ENCODE assay signal across 8 cellular contexts in the genomic region with DNA sequence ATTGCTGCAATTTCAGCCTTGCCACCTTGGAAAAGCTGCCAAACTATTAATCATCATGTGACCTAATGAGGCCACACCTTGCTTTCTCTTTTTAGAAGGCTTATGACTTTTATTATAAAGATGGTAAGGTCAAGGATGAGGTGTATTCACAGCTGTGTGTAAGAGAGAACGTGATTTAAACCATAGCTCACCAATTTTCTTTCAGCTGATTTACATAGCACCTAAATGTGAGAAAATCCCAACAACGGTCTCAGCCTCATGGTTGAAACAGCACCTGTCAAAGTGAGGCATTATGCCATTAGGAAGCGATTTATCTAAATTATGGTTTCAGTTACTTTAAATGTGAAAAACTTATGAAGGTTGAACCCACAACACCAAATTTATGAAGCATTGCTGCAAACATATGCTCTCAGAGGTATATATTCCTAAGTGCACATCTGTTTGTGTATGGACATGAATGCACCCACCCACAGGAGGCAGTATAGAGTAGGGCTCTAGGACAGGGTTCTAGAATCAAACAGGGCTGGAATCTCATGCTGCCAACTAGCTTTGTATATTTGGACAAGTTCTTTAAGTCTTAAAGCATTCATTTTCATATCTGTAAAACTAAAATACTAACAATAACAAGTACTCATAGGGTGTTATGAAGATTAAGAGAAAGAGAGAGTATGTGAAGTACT. TPM values are rescaled to one million over a fixed set of nuclear protein-coding genes. Genes with fewer than 3 reads are reported as not detected.
DNase-seq lines count a peak whose midpoint lies in the region; ATAC-seq, FAIRE-seq and TF ChIP-seq lines count a peak whose summit lies in the region.

No MANE protein-coding gene starts in this region.

- H3K9ac ChIP-seq in colonic mucosa (ENCODE audit: low read depth in 2 of 2, low read length in 2 of 2) (no peak overlapping the region), mesenchymal stem cell (ENCODE audit: low read length) (no peak overlapping the region)

- H3K4me3 Mint-ChIP-seq in stimulated activated naive CD8-positive, alpha-beta T cell treated with anti-CD3 and anti-CD28 coated beads, Interleukin-15, amount 100 ng/mL, for 72 hours = no peak overlapping the region

- H3K27me3 ChIP-seq in colonic mucosa = no peaks in the 10 kb centered on the region
- H3K27me3 ChIP-seq in mesenchymal stem cell (ENCODE audit: control insufficient read depth in 1 of 2, insufficient read depth in 1 of 2, low read length in 2 of 2) = no peaks in the 10 kb centered on the region

- H2AK5ac ChIP-seq in mesenchymal stem cell (ENCODE audit: low read length, severe bottlenecking) = no peak overlapping the region

- H3K27ac ChIP-seq in colonic mucosa (no peak overlapping the region), mesenchymal stem cell (ENCODE audit: low read length, poor library complexity, severe bottlenecking) (no peak overlapping the region)

- H2BK12ac ChIP-seq in mesenchymal stem cell (ENCODE audit: low read length in 2 of 2) = no peak overlapping the region

- H2BK120ac ChIP-seq in mesenchymal stem cell (ENCODE audit: low read depth, low read length) = no peak overlapping the region

- H4K8ac ChIP-seq in mesenchymal stem cell (ENCODE audit: low read length) = no peak overlapping the region

- intact Hi-C loops in colonic mucosa (cut with DNase I) = no loop called here

- no peak for ATAC-seq in stimulated activated naive CD8-positive, alpha-beta T cell treated with anti-CD3 and anti-CD28 coated beads, Interleukin-15, Interleukin-2, amounts not matched to agents 100 U/mL and 50 U/mL, for 24 hours
- ATAC-seq in stimulated activated naive CD8-positive, alpha-beta T cell treated with anti-CD3 and anti-CD28 coated beads, Interleukin-15, amount 100 ng/mL, for 72 hours = no peak
- ATAC-seq in HG03520 (IDR thresholded peaks at IDR 0.05; ENCODE audit: unreplicated experiment) = peak; percentile 47

- H3K4me3 ChIP-seq in colonic mucosa (no peak overlapping the region), mesenchymal stem cell (ENCODE audit: insufficient read depth in 1 of 2, low read depth in 1 of 2, low read length in 2 of 2) (no peak overlapping the region)

- peak; percentile 28 for TF ChIP-seq CTCF in colonic mucosa (IDR thresholded peaks at IDR 0.05)

- H3K9me3 ChIP-seq in colonic mucosa (no peaks in the 10 kb centered on the region), mesenchymal stem cell (ENCODE audit: control insufficient read depth, low read length) (no peaks in the 10 kb centered on the region)

- H2AFZ ChIP-seq in mesenchymal stem cell (ENCODE audit: low read depth, low read length) = no peak overlapping the region

- no CpG with 5 or more reads among the region's 3 CpGs for WGBS in mesenchymal stem cell

- no peak overlapping the region for H3K4me2 ChIP-seq in mesenchymal stem cell (ENCODE audit: low read length, poor library complexity, severe bottlenecking)

- no peaks in the 10 kb centered on the region for H3K79me1 ChIP-seq in mesenchymal stem cell (replicated peaks; ENCODE audit: low read length, poor library complexity, severe bottlenecking)

- no peak overlapping the region for H3K27ac Mint-ChIP-seq in stimulated activated naive CD8-positive, alpha-beta T cell treated with anti-CD3 and anti-CD28 coated beads, Interleukin-15, amount 100 ng/mL, for 72 hours

- no peak overlapping the region for H2BK15ac ChIP-seq in mesenchymal stem cell (ENCODE audit: low read depth, poor library complexity, severe bottlenecking)

- H4K91ac ChIP-seq in mesenchymal stem cell (ENCODE audit: low read length) = no peak overlapping the region

- no peak overlapping the region for H3K4ac ChIP-seq in mesenchymal stem cell (ENCODE audit: low read depth in 1 of 2, low read length in 2 of 2)

- H3K23ac ChIP-seq in mesenchymal stem cell (ENCODE audit: low read length in 2 of 2) = no peak overlapping the region

- no peaks in the 10 kb centered on the region for H3K9me3 Mint-ChIP-seq in stimulated activated naive CD8-positive, alpha-beta T cell treated with anti-CD3 and anti-CD28 coated beads, Interleukin-15, amount 100 ng/mL, for 72 hours

- no peaks in the 10 kb centered on the region for H3K4me1 Mint-ChIP-seq in stimulated activated naive CD8-positive, alpha-beta T cell treated with anti-CD3 and anti-CD28 coated beads, Interleukin-15, amount 100 ng/mL, for 72 hours

- H3K18ac ChIP-seq in mesenchymal stem cell (ENCODE audit: low read depth in 1 of 2, low read length in 2 of 2) = no peak overlapping the region

- FAIRE-seq in frontal cortex (lab: Jason Lieb, UNC) = no peak

- no peak overlapping the region for H3K14ac ChIP-seq in mesenchymal stem cell (ENCODE audit: low read length in 2 of 2)

- H3K4me1 ChIP-seq in colonic mucosa (peaks cover 7% of the 10 kb centered on the region), mesenchymal stem cell (ENCODE audit: control insufficient read depth, insufficient read depth, low read depth, low read length) (no peaks in the 10 kb centered on the region)

- no peaks in the 10 kb centered on the region for H3K27me3 Mint-ChIP-seq in stimulated activated naive CD8-positive, alpha-beta T cell treated with anti-CD3 and anti-CD28 coated beads, Interleukin-15, amount 100 ng/mL, for 72 hours

- no peaks in the 10 kb centered on the region for H3K36me3 ChIP-seq in colonic mucosa
- H3K36me3 ChIP-seq in mesenchymal stem cell (ENCODE audit: control insufficient read depth in 1 of 2, insufficient read depth in 2 of 2, low read depth in 1 of 2, low read length in 2 of 2) = peaks cover 0 to 3% of the 10 kb centered on the region in 2 experiments

- H2BK5ac ChIP-seq in mesenchymal stem cell (ENCODE audit: low read depth, low read length, poor library complexity, severe bottlenecking) = no peak overlapping the region

- peak; percentile 12 for DNase-seq in stimulated activated naive CD8-positive, alpha-beta T cell treated with anti-CD3 and anti-CD28 coated beads, Interleukin-15, Interleukin-2, amounts not matched to agents 100 U/mL and 50 U/mL, for 24 hours
- no peak for DNase-seq in stimulated activated naive CD8-positive, alpha-beta T cell treated with anti-CD3 and anti-CD28 coated beads, Interleukin-15, amount 100 ng/mL, for 72 hours
- DNase-seq in colonic mucosa (peak; percentile 45), mesenchymal stem cell (no peak), frontal cortex (ENCODE audit: low spot score in 2 of 2) (no peak), SHP77 treated with DMSO at 0.1 percent for 48 hours (lab: John Stamatoyannopoulos, UW) (no peak)
- no peak for DNase-seq in stimulated activated CD4-positive, alpha-beta T cell treated with anti-CD3 and anti-CD28 coated beads, Interleukin-4, amount 100 ng/mL, for 24 hours

RNA-seq across cellular contexts. Expression of a gene that starts 40.7 kb away (rescaled TPM):
- total RNA-seq in colonic mucosa = 10 to 100 TPM; 58.9 to 59.2 TPM
- 9.2 TPM for polyA plus RNA-seq in mesenchymal stem cell (2013, experiment 1 of 2)
- 9.7 TPM for polyA plus RNA-seq in mesenchymal stem cell (2013, experiment 2 of 2)
- 5.7 TPM for total RNA-seq in frontal cortex

Comparison
In these comparisons a context has a peak if more than half of its experiments do, and no peak if none do; other contexts are left out.
1. DNase-seq: peak in stimulated activated naive CD8-positive, alpha-beta T cell treated with anti-CD3 and anti-CD28 coated beads, Interleukin-15, Interleukin-2, amounts not matched to agents 100 U/mL and 50 U/mL, for 24 hours (single experiment) and colonic mucosa (single experiment); none in stimulated activated naive CD8-positive, alpha-beta T cell treated with anti-CD3 and anti-CD28 coated beads, Interleukin-15, amount 100 ng/mL, for 72 hours (0 of 2), mesenchymal stem cell (single experiment), frontal cortex (0 of 2), SHP77 treated with DMSO at 0.1 percent for 48 hours (single experiment) and stimulated activated CD4-positive, alpha-beta T cell treated with anti-CD3 and anti-CD28 coated beads, Interleukin-4, amount 100 ng/mL, for 24 hours (single experiment).